Comparison of ENCODE assay signal across 1 cellular context in genomic region chr15:62066663-62067447, GRCh38.
TF ChIP-seq lines count a peak whose summit lies in the region.

Gene C2CD4A (plus strand): TSS chr15:62066977. CDS start chr15:62067614, 637 bp downstream.

TF ChIP-seq in WTC11, 78 proteins besides CTCF, POLR2A, EP300 and RAD21 (continued from another document):
- TF ChIP-seq ARID4B (CRISPR knock-in tag; IDR thresholded peaks at IDR 0.05; ENCODE audit: borderline replicate concordance) (peak; percentile 65; the same call in 1 of the 2 replicates), MYBL2 (CRISPR knock-in tag; IDR thresholded peaks at IDR 0.05) (no peak), ZNF232 (CRISPR knock-in tag; IDR thresholded peaks at IDR 0.05) (0 out of 2 replicates have a peak, but pooled peaks have one; percentile 66), GABPB1 (CRISPR knock-in tag; IDR thresholded peaks at IDR 0.05) (peak; percentile 22; the same call in 1 of the 2 replicates), PREB (CRISPR knock-in tag; IDR thresholded peaks at IDR 0.05; ENCODE audit: borderline replicate concordance) (0 out of 2 replicates have a peak, but pooled peaks have one; percentile 55), MAX (CRISPR knock-in tag; IDR thresholded peaks at IDR 0.05) (peak; percentile 95), E2F1 (CRISPR knock-in tag; IDR thresholded peaks at IDR 0.05) (0 out of 2 replicates have a peak, but pooled peaks have one; percentile 49), RELA (CRISPR knock-in tag; IDR thresholded peaks at IDR 0.05; ENCODE audit: borderline replicate concordance) (no peak), ERG (CRISPR knock-in tag; IDR thresholded peaks at IDR 0.05) (no peak), SMAD3 (CRISPR knock-in tag; IDR thresholded peaks at IDR 0.05; ENCODE audit: borderline replicate concordance) (0 out of 2 replicates have a peak, but pooled peaks have one; percentile 38), ETV6 (CRISPR knock-in tag; IDR thresholded peaks at IDR 0.05) (no peak), USF2 (CRISPR knock-in tag; IDR thresholded peaks at IDR 0.05) (peak; percentile 76), RORB (CRISPR knock-in tag; IDR thresholded peaks at IDR 0.05) (no peak), ZNF423 (CRISPR knock-in tag; IDR thresholded peaks at IDR 0.05) (peak; percentile 20; the same call in 1 of the 2 replicates), STAT6 (CRISPR knock-in tag; conservative IDR thresholded peaks at IDR 0.05; ENCODE audit: low read depth) (no peak), E2F5 (CRISPR knock-in tag; IDR thresholded peaks at IDR 0.05) (peak; percentile 71), JUN (CRISPR knock-in tag; IDR thresholded peaks at IDR 0.05) (no peak)
